In the genomic region with DNA sequence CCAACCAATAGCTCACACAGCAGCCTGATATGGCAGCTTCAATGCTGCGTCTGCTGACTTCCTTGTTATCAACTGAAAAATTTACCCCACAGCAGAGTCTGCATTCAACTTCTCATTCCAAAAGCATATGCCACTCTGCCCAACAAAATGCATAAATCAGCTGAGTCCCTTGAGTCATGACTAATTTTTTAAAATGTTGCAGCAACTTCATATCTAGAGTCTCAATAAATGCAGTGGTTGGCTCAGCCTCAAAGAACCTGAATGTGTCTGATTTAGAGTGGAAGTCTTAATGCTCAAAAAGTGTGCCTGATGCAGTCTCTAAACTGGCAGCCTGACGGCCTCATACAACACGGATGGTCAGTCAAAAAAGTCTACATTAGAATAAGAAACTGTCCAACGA, we compare ENCODE assay signal across 1 cellular context.
TF ChIP-seq lines count a peak whose summit lies in the region.

No MANE protein-coding gene starts in this region.

TF ChIP-seq in SK-N-SH treated with all-trans-retinoic acid at 6 μM for 48 hours, 23 proteins besides CTCF, POLR2A, EP300 and RAD21 (continued from another document):
- TF ChIP-seq, protein P1, sequence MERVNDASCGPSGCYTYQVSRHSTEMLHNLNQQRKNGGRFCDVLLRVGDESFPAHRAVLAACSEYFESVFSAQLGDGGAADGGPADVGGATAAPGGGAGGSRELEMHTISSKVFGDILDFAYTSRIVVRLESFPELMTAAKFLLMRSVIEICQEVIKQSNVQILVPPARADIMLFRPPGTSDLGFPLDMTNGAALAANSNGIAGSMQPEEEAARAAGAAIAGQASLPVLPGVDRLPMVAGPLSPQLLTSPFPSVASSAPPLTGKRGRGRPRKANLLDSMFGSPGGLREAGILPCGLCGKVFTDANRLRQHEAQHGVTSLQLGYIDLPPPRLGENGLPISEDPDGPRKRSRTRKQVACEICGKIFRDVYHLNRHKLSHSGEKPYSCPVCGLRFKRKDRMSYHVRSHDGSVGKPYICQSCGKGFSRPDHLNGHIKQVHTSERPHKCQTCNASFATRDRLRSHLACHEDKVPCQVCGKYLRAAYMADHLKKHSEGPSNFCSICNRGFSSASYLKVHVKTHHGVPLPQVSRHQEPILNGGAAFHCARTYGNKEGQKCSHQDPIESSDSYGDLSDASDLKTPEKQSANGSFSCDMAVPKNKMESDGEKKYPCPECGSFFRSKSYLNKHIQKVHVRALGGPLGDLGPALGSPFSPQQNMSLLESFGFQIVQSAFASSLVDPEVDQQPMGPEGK (CRISPR knock-in tag; IDR thresholded peaks at IDR 0.05; ENCODE audit: borderline replicate concordance) = 0 out of 2 replicates have a peak, but pooled peaks have one; percentile 41
